20 cellular contexts compared by ENCODE assay signal in genomic region chr7:54189330-54189729, GRCh38.
"Had no signal": no experiment of that assay in that cellular context is flagged by ENCODE, and none has a peak within 500 bp of the region (broad histone marks: within the 10 kb centered on the region; RNA-seq: fewer than 3 reads in every experiment).

No MANE protein-coding gene starts in this region.

- H3K4me1 ChIP-seq: body of pancreas, pancreas, psoas muscle, upper lobe of right lung had no signal

- H3K36me3 ChIP-seq: pancreas, upper lobe of right lung, WERI-Rb-1 had no signal

- FAIRE-seq: pancreas, TTC549 had no signal

- ATAC-seq: body of pancreas; left ventricle myocardium superior; pancreas; psoas muscle; right cardiac atrium; stimulated activated naive CD8-positive, alpha-beta T cell treated with anti-CD3 and anti-CD28 coated beads, Interleukin-15, Interleukin-2, amounts not matched to agents 100 U/mL and 50 U/mL, for 24 hours; T-cell; upper lobe of right lung had no signal

- H3K27me3 ChIP-seq: body of pancreas, pancreas, upper lobe of right lung had no signal

- H3K9me3 ChIP-seq: body of pancreas, pancreas, psoas muscle, upper lobe of right lung had no signal

- H3K4me3 ChIP-seq: body of pancreas, pancreas, psoas muscle, upper lobe of right lung had no signal

- DNase-seq: activated gamma-delta T cell treated with Interleukin-2 at 50 U/mL for 16 hours; activated T-cell treated with anti-CD3 and anti-CD28 coated beads, Interleukin-2, amount 50 U/mL, for 1 hour; anterior cingulate cortex; body of pancreas; effector CD4-positive, alpha-beta T cell; erythroblast; foreskin fibroblast; immature natural killer cell; left ventricle myocardium superior; nephron progenitor cell; pancreas; psoas muscle; right cardiac atrium; stimulated activated CD4-positive, alpha-beta T cell treated with anti-CD3 and anti-CD28 coated beads, Interleukin-12 subunit alpha, Interleukin-12 subunit beta, amount 100 ng/mL, for 4 hours; stimulated activated CD4-positive, alpha-beta T cell treated with anti-CD3 and anti-CD28 coated beads, Interleukin-4, amount 100 ng/mL, for 4 hours; stimulated activated naive CD8-positive, alpha-beta T cell treated with anti-CD3 and anti-CD28 coated beads, Interleukin-15, Interleukin-2, amounts not matched to agents 100 U/mL and 50 U/mL, for 24 hours; T-cell; upper lobe of right lung; WERI-Rb-1 had no signal

- H3K27ac ChIP-seq: body of pancreas, pancreas, psoas muscle, upper lobe of right lung, WERI-Rb-1 had no signal
